30 cellular contexts compared by ENCODE assay signal in genomic region chr7:27964840-27965239, GRCh38.
"Had no signal": no experiment of that assay in that cellular context is flagged by ENCODE, and none has a peak within 500 bp of the region (broad histone marks: within the 10 kb centered on the region; RNA-seq: fewer than 3 reads in every experiment).

No MANE protein-coding gene starts in this region.

- ATAC-seq: activated CD4-positive, CD25-positive, alpha-beta regulatory T cell treated with anti-CD3 and anti-CD28 coated beads, Interleukin-2, amount 50 U/mL, for 24 hours; activated CD8-positive, alpha-beta T cell treated with anti-CD3 and anti-CD28 coated beads for 36 hours; activated T-cell treated with anti-CD3 and anti-CD28 coated beads, Interleukin-2, amount 50 U/mL, for 4 hours; activated T-helper 17 cell treated with anti-CD3 and anti-CD28 coated beads, Interleukin-2, amount 50 U/mL, for 72 hours; esophagus mucosa; heart right ventricle; T-helper 17 cell had no signal

- H3K27me3 ChIP-seq: ascending aorta, breast epithelium, colonic mucosa, heart right ventricle had no signal

- H3K4me1 ChIP-seq: ascending aorta, breast epithelium, colonic mucosa had no signal

- H3K9me3 ChIP-seq: ascending aorta, breast epithelium, colonic mucosa, heart right ventricle had no signal

- H3K4me3 ChIP-seq: ascending aorta, breast epithelium, cardiac muscle cell, colonic mucosa, heart right ventricle had no signal

- H3K36me3 ChIP-seq: ascending aorta, breast epithelium, cardiac muscle cell, colonic mucosa, heart right ventricle, WERI-Rb-1 had no signal

- DNase-seq: activated B cell treated with CpG ODN at 0.5 μM for 24 hours; activated CD4-positive, alpha-beta T cell treated with anti-CD3 and anti-CD28 coated beads for 48 hours; activated CD4-positive, alpha-beta T cell treated with anti-CD3 and anti-CD28 coated beads, Interleukin-2, amount 50 U/mL, for 1 hour; activated CD4-positive, alpha-beta T cell treated with anti-CD3 and anti-CD28 coated beads, Interleukin-2, amount 50 U/mL, for 48 hours; activated CD8-positive, alpha-beta memory T cell treated with anti-CD3 and anti-CD28 coated beads for 24 hours; activated CD8-positive, alpha-beta T cell treated with anti-CD3 and anti-CD28 coated beads for 36 hours; activated effector memory CD4-positive, alpha-beta T cell treated with Interleukin-2 at 50 U/mL for 16 hours; activated gamma-delta T cell treated with Interleukin-2 at 50 U/mL for 16 hours; activated naive CD4-positive, alpha-beta T cell treated with anti-CD3 and anti-CD28 coated beads, Interleukin-2, amount 50 U/mL, for 16 hours; activated naive CD4-positive, alpha-beta T cell treated with Interleukin-2 at 50 U/mL for 16 hours; activated T-cell treated with anti-CD3 and anti-CD28 coated beads, Interleukin-2, amount 50 U/mL, for 4 hours; amniotic stem cell; central memory CD4-positive, alpha-beta T cell; cerebellar nuclear complex; colonic mucosa; effector memory CD4-positive, alpha-beta T cell; endodermal cell; foreskin fibroblast; glutamatergic neuron; heart right ventricle; T-helper 1 cell; T-helper 17 cell; T1000; WERI-Rb-1 had no signal

- H3K27ac ChIP-seq: ascending aorta, breast epithelium, cardiac muscle cell, colonic mucosa, heart right ventricle, WERI-Rb-1 had no signal
